Comparison of ENCODE assay signal across 8 cellular contexts in genomic region chr2:45889053-45889452, GRCh38.
DNase-seq lines count a peak whose midpoint lies in the region; ATAC-seq and TF ChIP-seq lines count a peak whose summit lies in the region.

No MANE protein-coding gene starts in this region.

- H3K36me3 ChIP-seq in sigmoid colon, result no peaks in the 10 kb centered on the region

- H3K4me3 ChIP-seq in choroid plexus epithelial cell (ENCODE audit: low read depth, low read length) (no peak overlapping the region), sigmoid colon (no peak overlapping the region)

- no peak for TF ChIP-seq POLR2A in sigmoid colon (IDR thresholded peaks at IDR 0.05)

- H3K4me1 ChIP-seq in sigmoid colon, result peaks cover 0 to 95% (median 77%) of the 10 kb centered on the region in 4 donors

- TF ChIP-seq CTCF in choroid plexus epithelial cell (conservative IDR thresholded peaks at IDR 0.05; ENCODE audit: low read depth, low read length) (peak; percentile 33), sigmoid colon (IDR thresholded peaks at IDR 0.05) (peak in 3 of 4 experiments; percentile 25 to 40 (median 26))

- TF ChIP-seq EP300 in sigmoid colon (IDR thresholded peaks at IDR 0.05), result no peak

- no peaks in the 10 kb centered on the region for H3K9me3 ChIP-seq in sigmoid colon

- intact Hi-C loops in sigmoid colon (cut with DNase I), result no loop called here

- peak; percentile 84 for ATAC-seq in HG03175 (IDR thresholded peaks at IDR 0.05; ENCODE audit: unreplicated experiment)

- peak; percentile 87 for DNase-seq in D341Med (ENCODE audit: low spot score)
- peak; percentile 52 for DNase-seq in GM19240 (ENCODE audit: insufficient read length, low spot score)
- DNase-seq in NCI-H82 (lab: John Stamatoyannopoulos, UW), result peak; percentile 100
- peak; percentile 43 for DNase-seq in choroid plexus epithelial cell (ENCODE audit: low read depth)
- DNase-seq in sigmoid colon, result no peak
- no peak for DNase-seq in effector CD8-positive, alpha-beta T cell (lab: John Stamatoyannopoulos, UW)
- no peak for DNase-seq in 8988T

- peak overlapping the region; percentile 17 to 88 (median 40) for H3K27ac ChIP-seq in sigmoid colon

- no peaks in the 10 kb centered on the region for H3K27me3 ChIP-seq in sigmoid colon

- 46 to 79% methylated on average over 8 of the region's 8 CpGs for WGBS in sigmoid colon, 2 donors

Comparison
In these comparisons a context has a peak if more than half of its experiments do, and no peak if none do; other contexts are left out.
1. DNase-seq: peak in D341Med (single experiment), GM19240 (single experiment), NCI-H82 (single experiment) and choroid plexus epithelial cell (single experiment); none in sigmoid colon (single experiment), effector CD8-positive, alpha-beta T cell (single experiment) and 8988T (single experiment).